11 cellular contexts compared by ENCODE assay signal in genomic region chr21:37153193-37153934, GRCh38.
DNase-seq lines count a peak whose midpoint lies in the region; ATAC-seq and TF ChIP-seq lines count a peak whose summit lies in the region.
"Had no signal": no experiment of that assay in that cellular context is flagged by ENCODE, and none has a peak within 500 bp of the region (broad histone marks: within the 10 kb centered on the region; RNA-seq: fewer than 3 reads in every experiment).

No MANE protein-coding gene starts in this region.

- H3K79me2 ChIP-seq in neural progenitor cell (ENCODE audit: low read depth), result no peaks in the 10 kb centered on the region

- H3K27me3 ChIP-seq in RWPE2 (ENCODE audit: insufficient read depth, poor library complexity, severe bottlenecking) (no peaks in the 10 kb centered on the region), neural progenitor cell (no peaks in the 10 kb centered on the region)
- H3K27me3 ChIP-seq: tibial nerve had no signal

- H3K4me1 ChIP-seq in RWPE2 (ENCODE audit: insufficient read depth, poor library complexity, severe bottlenecking) (peaks cover 17% of the 10 kb centered on the region), neural progenitor cell (no peaks in the 10 kb centered on the region)
- H3K4me1 ChIP-seq: tibial nerve had no signal

- no peak overlapping the region for H3K27ac Mint-ChIP-seq in neural progenitor cell
- H3K27ac Mint-ChIP-seq: activated naive CD4-positive, alpha-beta T cell treated with anti-CD3 and anti-CD28 coated beads for 36 hours had no signal

- DNase-seq in A172 (ENCODE audit: low spot score) (peak; percentile 80), RWPE2 (ENCODE audit: low spot score) (no peak), fibroblast of gingiva (ENCODE audit: low read depth) (peak; percentile 60), neural progenitor cell (ENCODE audit: low spot score) (no peak), NCI-H69 (lab: John Stamatoyannopoulos, UW) (no peak), Kasumi-1 (lab: John Stamatoyannopoulos, UW) (no peak), putamen (ENCODE audit: low spot score) (no peak)
- no peak for DNase-seq in stimulated activated CD4-positive, alpha-beta T cell treated with anti-CD3 and anti-CD28 coated beads, Interleukin-4, amount 100 ng/mL, for 24 hours
- DNase-seq: activated naive CD4-positive, alpha-beta T cell treated with anti-CD3 and anti-CD28 coated beads for 36 hours; NCI-H2029 treated with DMSO at 0.1 percent for 48 hours had no signal

- H4K20me1 ChIP-seq in neural progenitor cell (ENCODE audit: low read depth), result no peaks in the 10 kb centered on the region

- no peak overlapping the region for H3K9ac ChIP-seq in neural progenitor cell

- TF ChIP-seq CTCF in RWPE2 (IDR thresholded peaks at IDR 0.05; ENCODE audit: poor library complexity, severe bottlenecking), result no peak
- no peak for TF ChIP-seq CTCF in neural progenitor cell (IDR thresholded peaks at IDR 0.05)

- H3K9me3 ChIP-seq in RWPE2 (ENCODE audit: severe bottlenecking) (no peaks in the 10 kb centered on the region), neural progenitor cell (ENCODE audit: low read depth) (no peaks in the 10 kb centered on the region)
- H3K9me3 ChIP-seq: tibial nerve had no signal

- no peak overlapping the region for H3K4me3 Mint-ChIP-seq in neural progenitor cell
- H3K4me3 Mint-ChIP-seq: activated naive CD4-positive, alpha-beta T cell treated with anti-CD3 and anti-CD28 coated beads for 36 hours had no signal

- H3K9me3 Mint-ChIP-seq in neural progenitor cell, result no peaks in the 10 kb centered on the region
- H3K9me3 Mint-ChIP-seq: activated naive CD4-positive, alpha-beta T cell treated with anti-CD3 and anti-CD28 coated beads for 36 hours had no signal

- peak overlapping the region; percentile 72 for H3K27ac ChIP-seq in RWPE2 (ENCODE audit: poor library complexity, severe bottlenecking)
- peak overlapping the region; percentile 42 for H3K27ac ChIP-seq in neural progenitor cell

- no peaks in the 10 kb centered on the region for H3F3A ChIP-seq in neural progenitor cell (ENCODE audit: low read depth)

- H3K4me2 ChIP-seq in neural progenitor cell, result no peak overlapping the region

- no peaks in the 10 kb centered on the region for H3K27me3 Mint-ChIP-seq in neural progenitor cell (ENCODE audit: insufficient read depth, low read depth)

- H2AFZ ChIP-seq in neural progenitor cell (replicated peaks), result no peak overlapping the region

- H3K36me3 ChIP-seq in RWPE2 (ENCODE audit: low read depth), result peaks cover 91% of the 10 kb centered on the region
- peaks cover 3% of the 10 kb centered on the region for H3K36me3 ChIP-seq in neural progenitor cell

- H3K4me1 Mint-ChIP-seq in neural progenitor cell, result no peaks in the 10 kb centered on the region

- peaks cover 48% of the 10 kb centered on the region for H3K36me3 Mint-ChIP-seq in neural progenitor cell

- peak; percentile 68 for ATAC-seq in RWPE2 (ENCODE audit: low read depth)

- H3K4me3 ChIP-seq in RWPE2 (ENCODE audit: severe bottlenecking), result no peak overlapping the region
- H3K4me3 ChIP-seq in neural progenitor cell, result no peak overlapping the region
- H3K4me3 ChIP-seq: tibial nerve had no signal

Comparison
In these comparisons a context has a peak if more than half of its experiments do, and no peak if none do; other contexts are left out.
1. DNase-seq: peak in A172 (single experiment) and fibroblast of gingiva (single experiment); none in RWPE2 (single experiment), neural progenitor cell (single experiment), NCI-H69 (single experiment), Kasumi-1 (0 of 2), stimulated activated CD4-positive, alpha-beta T cell treated with anti-CD3 and anti-CD28 coated beads, Interleukin-4, amount 100 ng/mL, for 24 hours (single experiment) and putamen (single experiment).